2 cellular contexts compared by ENCODE assay signal in genomic region chr3:156788846-156789245, GRCh38.
TF ChIP-seq lines count a peak whose summit lies in the region.

No MANE protein-coding gene starts in this region.

TF ChIP-seq in GM23338, 12 proteins besides CTCF, POLR2A, EP300 and RAD21:
- TF ChIP-seq JUNB (IDR thresholded peaks at IDR 0.05; ENCODE audit: unreplicated experiment) (no peak), NANOG (IDR thresholded peaks at IDR 0.05; ENCODE audit: borderline replicate concordance) (no peak), POLR2AphosphoS5 (IDR thresholded peaks at IDR 0.05; ENCODE audit: low read depth) (no peak), EZH2phosphoT487 (IDR thresholded peaks at IDR 0.05; ENCODE audit: unreplicated experiment) (no peak), ZNF331 (CRISPR knock-in tag; IDR thresholded peaks at IDR 0.05; ENCODE audit: low read depth) (no peak), CREB1 (CRISPR knock-in tag; IDR thresholded peaks at IDR 0.05; ENCODE audit: low read depth) (no peak), EZH2 (IDR thresholded peaks at IDR 0.05; ENCODE audit: low read depth, unreplicated experiment) (no peak), ETS1 (IDR thresholded peaks at IDR 0.05) (no peak), ZNF462 (CRISPR knock-in tag; IDR thresholded peaks at IDR 0.05) (no peak), ZNF114 (CRISPR knock-in tag; IDR thresholded peaks at IDR 0.05) (no peak), STAT1 (IDR thresholded peaks at IDR 0.05; ENCODE audit: unreplicated experiment) (no peak), REST (IDR thresholded peaks at IDR 0.05; ENCODE audit: unreplicated experiment) (no peak)

TF ChIP-seq in endothelial cell of umbilical vein, 7 proteins besides CTCF, POLR2A, EP300 and RAD21:
- TF ChIP-seq POLR2AphosphoS5 (IDR thresholded peaks at IDR 0.05; ENCODE audit: insufficient read depth, low read depth, low read length): no peak
- TF ChIP-seq MAX (IDR thresholded peaks at IDR 0.05; ENCODE audit: insufficient read depth, insufficient read length): no peak
- TF ChIP-seq JUN (IDR thresholded peaks at IDR 0.05; ENCODE audit: borderline replicate concordance, insufficient read depth, insufficient read length, low read depth): no peak
- TF ChIP-seq MYC (IDR thresholded peaks at IDR 0.05; ENCODE audit: low read depth, low read length): no peak
- TF ChIP-seq EZH2 (IDR thresholded peaks at IDR 0.05; ENCODE audit: borderline replicate concordance, low read depth, low read length, severe bottlenecking): no peak
- TF ChIP-seq GATA2 (IDR thresholded peaks at IDR 0.05; ENCODE audit: insufficient read depth, insufficient read length, low read depth, low read length): no peak
- no peak for TF ChIP-seq FOS (IDR thresholded peaks at IDR 0.05; ENCODE audit: borderline replicate concordance, insufficient read depth, low read length)
